ENCODE assay signal across 1 cellular context in genomic region chr15:59296181-59296617, GRCh38.
TF ChIP-seq lines count a peak whose summit lies in the region.

No MANE protein-coding gene starts in this region.

TF ChIP-seq in WTC11, 78 proteins besides CTCF, POLR2A, EP300 and RAD21 (continued from another document):
- no peak for TF ChIP-seq AFF4 (CRISPR knock-in tag; IDR thresholded peaks at IDR 0.05; ENCODE audit: borderline replicate concordance)
- TF ChIP-seq, protein P1, sequence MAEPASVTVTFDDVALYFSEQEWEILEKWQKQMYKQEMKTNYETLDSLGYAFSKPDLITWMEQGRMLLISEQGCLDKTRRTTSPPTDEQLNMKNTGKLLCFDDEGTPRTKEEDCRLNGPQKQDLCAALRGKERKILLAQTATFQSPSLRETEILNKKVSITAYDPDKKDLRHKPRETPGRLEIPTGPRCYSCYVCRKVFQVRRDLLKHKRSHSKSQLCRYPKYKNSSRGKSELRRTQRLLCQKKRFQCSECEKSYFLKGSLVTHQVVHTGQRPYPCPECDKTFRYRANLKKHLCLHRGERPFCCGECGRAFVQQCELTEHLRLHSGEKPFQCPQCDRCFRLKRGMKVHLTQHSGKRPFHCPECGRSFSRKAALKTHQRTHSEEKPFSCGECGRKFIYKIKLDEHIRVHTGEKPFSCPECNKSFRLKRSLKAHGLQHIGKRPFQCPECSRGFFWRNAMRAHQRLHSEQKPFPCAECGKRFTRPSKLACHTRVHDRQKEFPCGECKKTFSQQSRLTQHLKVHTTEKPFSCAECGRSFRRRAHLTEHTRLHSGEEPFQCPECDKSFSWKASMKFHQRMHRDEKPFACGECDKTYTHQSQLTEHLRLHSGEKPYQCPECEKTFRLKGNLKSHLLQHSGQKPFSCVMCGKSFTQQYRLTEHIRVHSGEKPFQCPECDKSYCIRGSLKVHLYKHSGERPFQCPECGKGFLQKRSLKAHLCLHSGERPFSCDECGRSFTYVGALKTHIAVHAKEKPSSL (CRISPR knock-in tag; conservative IDR thresholded peaks at IDR 0.05), result no peak
- TF ChIP-seq, protein P2, sequence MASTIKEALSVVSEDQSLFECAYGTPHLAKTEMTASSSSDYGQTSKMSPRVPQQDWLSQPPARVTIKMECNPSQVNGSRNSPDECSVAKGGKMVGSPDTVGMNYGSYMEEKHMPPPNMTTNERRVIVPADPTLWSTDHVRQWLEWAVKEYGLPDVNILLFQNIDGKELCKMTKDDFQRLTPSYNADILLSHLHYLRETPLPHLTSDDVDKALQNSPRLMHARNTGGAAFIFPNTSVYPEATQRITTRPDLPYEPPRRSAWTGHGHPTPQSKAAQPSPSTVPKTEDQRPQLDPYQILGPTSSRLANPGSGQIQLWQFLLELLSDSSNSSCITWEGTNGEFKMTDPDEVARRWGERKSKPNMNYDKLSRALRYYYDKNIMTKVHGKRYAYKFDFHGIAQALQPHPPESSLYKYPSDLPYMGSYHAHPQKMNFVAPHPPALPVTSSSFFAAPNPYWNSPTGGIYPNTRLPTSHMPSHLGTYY (CRISPR knock-in tag; IDR thresholded peaks at IDR 0.05), result no peak
